8 cellular contexts compared by ENCODE assay signal in genomic region chr19:12365372-12366162, GRCh38. TPM values are rescaled to one million over a fixed set of nuclear protein-coding genes. Genes with fewer than 3 reads are reported as not detected.
DNase-seq lines count a peak whose midpoint lies in the region; ATAC-seq, FAIRE-seq and TF ChIP-seq lines count a peak whose summit lies in the region.

Gene ZNF442 (minus strand): TSS chr19:12365683. CDS start chr19:12363631, 2,052 bp downstream.

- H2BK12ac ChIP-seq in H1 (ENCODE audit: low read depth, low read length), result no peak within 1 kb of the TSS; the same call in 1 of the 2 replicates

- peaks cover 4 to 19% of the 10 kb centered on the region in 2 experiments for H3K9me3 ChIP-seq in H1 (ENCODE audit: insufficient read depth in 2 of 2, low read depth in 1 of 2, low read length in 1 of 2)

- H2AK5ac ChIP-seq in H1 (ENCODE audit: low read depth, low read length), result no peak within 1 kb of the TSS

- TF ChIP-seq RAD21 in H1 (IDR thresholded peaks at IDR 0.05 in 1 of 2, conservative IDR thresholded peaks at IDR 0.05 in 1 of 2; ENCODE audit: low read depth in 2 of 2, low read length in 2 of 2), result peak; percentile 64 to 71; a peak in 3 of 4 replicates

- POLR2A ChIA-PET in H1 (lab: Charles Lee; ENCODE audit: partially characterized antibody), result interaction anchor here (0.5 to 1.7 kb wide), 15 partner anchors 11 to 313 kb away, joined by 3 to 10 read pairs (median 4); partner anchors contain the start of genes ZNF20, ZNF44, ZNF443 and ZNF563

- H2BK20ac ChIP-seq in H1 (ENCODE audit: low read length), result no peak within 1 kb of the TSS

- WGBS in H1 (ENCODE audit: extremely low coverage in 1 of 2, insufficient coverage in 1 of 2, insufficient read length in 1 of 2, insufficient replicate concordance in 2 of 2, low coverage in 1 of 2, low lambda C conversion rate in 2 of 2, missing lambda C conversion rate in 1 of 2), 2 experiments, result 1% methylated on average over 33 of the region's 38 CpGs; no CpG with 5 or more reads in 1 of the 2 experiments

- peak; percentile 94 for FAIRE-seq in H1 (lab: Jason Lieb, UNC)

- no peaks in the 10 kb centered on the region for H3K79me1 ChIP-seq in H1 (ENCODE audit: low read depth, low read length)

- no peaks in the 10 kb centered on the region for H3K4me1 ChIP-seq in H1 (replicated peaks in 1 of 4; ENCODE audit: control insufficient read depth in 3 of 4, insufficient read depth in 4 of 4, low read length in 3 of 4)

- 0 out of 2 replicates have a peak within 1 kb of the TSS, but pooled peaks have one; percentile 63 for H2BK5ac ChIP-seq in H1 (ENCODE audit: low read depth, low read length)

- H3K36me3 Mint-ChIP-seq in activated CD8-positive, alpha-beta memory T cell treated with anti-CD3 and anti-CD28 coated beads, Interleukin-2, amount 10 ng/mL, durations not matched to agents 7 days and 5 days, result peaks cover 11% of the 10 kb centered on the region
- H3K36me3 Mint-ChIP-seq in memory B cell, result no peaks in the 10 kb centered on the region

- H3K23me2 ChIP-seq in H1 (ENCODE audit: low read depth, low read length), result peaks cover 7% of the 10 kb centered on the region; the same call in 1 of the 2 replicates

- H3K36me3 ChIP-seq in H1 (ENCODE audit: control insufficient read depth in 2 of 4, insufficient read depth in 4 of 4, low read length in 3 of 4), result no peaks in the 10 kb centered on the region

- peak within 1 kb of the TSS; percentile 18 for H4K5ac ChIP-seq in H1 (ENCODE audit: insufficient read length, low read depth, low read length)

- H4K20me1 ChIP-seq in H1 (replicated peaks in 1 of 2; ENCODE audit: control insufficient read depth in 1 of 2, insufficient read depth in 2 of 2, low read length in 2 of 2), result no peaks in the 10 kb centered on the region

- peak within 1 kb of the TSS; percentile 68 for H2AFZ ChIP-seq in H1 (ENCODE audit: low read length)

- ATAC-seq in GM18873 (IDR thresholded peaks at IDR 0.05; ENCODE audit: low FRiP score, unreplicated experiment), result peak; percentile 83
- ATAC-seq in HG03196 (IDR thresholded peaks at IDR 0.05; ENCODE audit: unreplicated experiment), result peak; percentile 87
- ATAC-seq in activated CD8-positive, alpha-beta memory T cell treated with anti-CD3 and anti-CD28 coated beads, Interleukin-2, amount 10 ng/mL, durations not matched to agents 7 days and 5 days, result peak; percentile 100
- peak; percentile 95 for ATAC-seq in memory B cell (ENCODE audit: low read depth)

- TF ChIP-seq CTCF in AG09319 (IDR thresholded peaks at IDR 0.05; ENCODE audit: low read depth, low read length) (peak; percentile 75), H1 (IDR thresholded peaks at IDR 0.05; ENCODE audit: control extremely low read depth in 1 of 3, insufficient read depth in 1 of 3, low read depth in 1 of 3, low read length in 3 of 3) (peak; percentile 40 to 76 (median 75))

- peaks cover 10% of the 10 kb centered on the region for H3K9me3 Mint-ChIP-seq in activated CD8-positive, alpha-beta memory T cell treated with anti-CD3 and anti-CD28 coated beads, Interleukin-2, amount 10 ng/mL, durations not matched to agents 7 days and 5 days (ENCODE audit: low read depth)
- H3K9me3 Mint-ChIP-seq in memory B cell, result no peaks in the 10 kb centered on the region

- CTCF ChIA-PET in activated CD8-positive, alpha-beta memory T cell treated with anti-CD3 and anti-CD28 coated beads, Interleukin-2, amount 10 ng/mL, durations not matched to agents 7 days and 5 days (lab: Charles Lee), result interaction anchor here (0.9 to 1.1 kb wide), 3 partner anchors 33 to 275 kb away, joined by 3 to 4 read pairs (median 4); no protein-coding TSS in a partner anchor
- CTCF ChIA-PET in H1 (lab: Charles Lee; ENCODE audit: partially characterized antibody), result interaction anchor here (0.6 to 1.8 kb wide), 15 partner anchors 9 to 402 kb away, joined by 3 to 9 read pairs (median 3); partner anchors contain the start of genes ZNF563 and ZNF799

- H3K4me3 ChIP-seq in H1 (ENCODE audit: extremely low read depth in 1 of 4, insufficient read depth in 2 of 4, low read depth in 3 of 4, low read length in 4 of 4), result peak within 1 kb of the TSS; percentile 61 to 83 (median 80)

- no peak within 1 kb of the TSS for H3K4ac ChIP-seq in H1 (replicated peaks; ENCODE audit: insufficient read length, low read depth, low read length)

- H3K4me1 Mint-ChIP-seq in activated CD8-positive, alpha-beta memory T cell treated with anti-CD3 and anti-CD28 coated beads, Interleukin-2, amount 10 ng/mL, durations not matched to agents 7 days and 5 days, result peaks cover 15% of the 10 kb centered on the region
- peaks cover 10% of the 10 kb centered on the region for H3K4me1 Mint-ChIP-seq in memory B cell

- H4K91ac ChIP-seq in H1 (replicated peaks; ENCODE audit: insufficient read length, low read length), result no peak within 1 kb of the TSS

- no peak within 1 kb of the TSS for H3K23ac ChIP-seq in H1 (ENCODE audit: insufficient read length)

- H3K79me2 ChIP-seq in H1 (ENCODE audit: control insufficient read depth in 1 of 2, insufficient read depth in 2 of 2, low read length in 2 of 2), result no peaks in the 10 kb centered on the region

- H3K27ac Mint-ChIP-seq in activated CD8-positive, alpha-beta memory T cell treated with anti-CD3 and anti-CD28 coated beads, Interleukin-2, amount 10 ng/mL, durations not matched to agents 7 days and 5 days, result peak within 1 kb of the TSS; percentile 83
- peak within 1 kb of the TSS; percentile 95 for H3K27ac Mint-ChIP-seq in memory B cell

- peaks cover 0 to 8% (median 6%) of the 10 kb centered on the region in 4 experiments; a peak in 5 of 7 replicates for H3K27me3 ChIP-seq in H1 (replicated peaks in 1 of 4; ENCODE audit: control insufficient read depth in 3 of 4, extremely low read depth in 1 of 4, insufficient read depth in 3 of 4, low read length in 3 of 4)

- H3K18ac ChIP-seq in H1 (ENCODE audit: extremely low read depth, low read length), result no peak within 1 kb of the TSS; the same call in 1 of the 2 replicates

- no peak within 1 kb of the TSS for H2BK15ac ChIP-seq in H1 (ENCODE audit: low read length)

- H3K27me3 Mint-ChIP-seq in activated CD8-positive, alpha-beta memory T cell treated with anti-CD3 and anti-CD28 coated beads, Interleukin-2, amount 10 ng/mL, durations not matched to agents 7 days and 5 days, result peaks cover 2% of the 10 kb centered on the region
- H3K27me3 Mint-ChIP-seq in memory B cell, result no peaks in the 10 kb centered on the region

- no peak within 1 kb of the TSS for H2BK120ac ChIP-seq in H1 (replicated peaks; ENCODE audit: low read depth, low read length)

- TF ChIP-seq POLR2A in H1 (IDR thresholded peaks at IDR 0.05; ENCODE audit: control extremely low read depth in 1 of 2, low read depth in 2 of 2, low read length in 2 of 2), result peak; percentile 74 to 88

- peak within 1 kb of the TSS; percentile 82 to 96 (median 85) for H3K9ac ChIP-seq in H1 (replicated peaks in 1 of 4; ENCODE audit: extremely low read depth in 1 of 4, low read depth in 3 of 4, low read length in 3 of 4)

- TF ChIP-seq EP300 in H1 (IDR thresholded peaks at IDR 0.05; ENCODE audit: borderline replicate concordance in 1 of 2, low read depth in 2 of 2, low read length in 2 of 2), result no peak

- peak within 1 kb of the TSS; percentile 56 to 80 for H3K4me2 ChIP-seq in H1 (ENCODE audit: insufficient read depth in 1 of 2, low read depth in 2 of 2, low read length in 2 of 2)

- H3K56ac ChIP-seq in H1 (replicated peaks; ENCODE audit: insufficient read length, low read depth, low read length), result no peak within 1 kb of the TSS

- peak; percentile 80 for DNase-seq in AG09319 (ENCODE audit: extremely low read depth, low read depth)
- peak; percentile 67 for DNase-seq in NCI-H82 treated with DMSO at 0.1 percent for 48 hours (lab: John Stamatoyannopoulos, UW; ENCODE audit: unreplicated experiment)
- peak; percentile 93 for DNase-seq in activated CD8-positive, alpha-beta memory T cell treated with anti-CD3 and anti-CD28 coated beads, Interleukin-2, amount 10 ng/mL, durations not matched to agents 7 days and 5 days
- DNase-seq in H1 (ENCODE audit: low read depth in 1 of 2, low spot score in 2 of 2), result peak; percentile 91 to 94
- peak; percentile 64 to 69 for DNase-seq in memory B cell (ENCODE audit: low spot score in 2 of 2)
- peak; percentile 69 for DNase-seq in stimulated activated CD8-positive, alpha-beta memory T cell treated with anti-CD3 and anti-CD28 coated beads, Interleukin-12 subunit alpha, Interleukin-12 subunit beta, amount 100 ng/mL, for 1 hour (ENCODE audit: low read depth)

- peak within 1 kb of the TSS; percentile 90 for H3K4me3 Mint-ChIP-seq in activated CD8-positive, alpha-beta memory T cell treated with anti-CD3 and anti-CD28 coated beads, Interleukin-2, amount 10 ng/mL, durations not matched to agents 7 days and 5 days
- H3K4me3 Mint-ChIP-seq in memory B cell, result peak within 1 kb of the TSS; percentile 100

- peak within 1 kb of the TSS; percentile 42; the same call in 1 of the 2 replicates for H3K27ac ChIP-seq in H1 (ENCODE audit: low read depth, low read length)

- peak within 1 kb of the TSS; percentile 97; the same call in 1 of the 2 replicates for H4K8ac ChIP-seq in H1 (ENCODE audit: extremely low read depth, insufficient read depth, low read length)

- H3K14ac ChIP-seq in H1 (ENCODE audit: insufficient read length), result no peak within 1 kb of the TSS

TF ChIP-seq in H1, 55 proteins besides CTCF, POLR2A, EP300 and RAD21 (continues in another document):
- TF ChIP-seq KDM1A (IDR thresholded peaks at IDR 0.05; ENCODE audit: borderline replicate concordance, low read length) (no peak), RFX5 (IDR thresholded peaks at IDR 0.05; ENCODE audit: borderline replicate concordance, low read depth, low read length) (no peak), KDM5A (IDR thresholded peaks at IDR 0.05; ENCODE audit: low read length) (no peak), HDAC6 (IDR thresholded peaks at IDR 0.05; ENCODE audit: low read depth, low read length) (no peak), FOSL1 (IDR thresholded peaks at IDR 0.05; ENCODE audit: insufficient read depth, low read depth, low read length) (no peak), RXRA (IDR thresholded peaks at IDR 0.05; ENCODE audit: insufficient read depth, low read depth, low read length) (no peak), CHD1 (IDR thresholded peaks at IDR 0.05; ENCODE audit: low read depth, low read length) (no peak)

RNA-seq across cellular contexts. Expression of gene ZNF442, which starts in this region (rescaled TPM):
- total RNA-seq in activated CD8-positive, alpha-beta memory T cell treated with anti-CD3 and anti-CD28 coated beads, Interleukin-2, amount 10 ng/mL, durations not matched to agents 7 days and 5 days, result under 1 TPM; 0.55 to 0.56 TPM
- total RNA-seq in H1 (2021; fragmentation: NEBNext Ultra II Directional; extraction: Animal tissue kit (Norgen Biotek cat#: 25700)), result 2.0 and 2.4 TPM in 2 replicates
- polyA plus RNA-seq in H1 (2011; rRNA removed), result 0.17 and 0.60 TPM in 2 replicates
- polyA plus RNA-seq in H1 (2011; cell fraction: cytosol; rRNA removed), result 0.84 TPM
- 0.16 TPM for polyA plus RNA-seq in H1 (2011; cell fraction: nucleus; rRNA removed)
- polyA plus RNA-seq in H1 (2012, experiment 1 of 2), result 0.97 to 1.8 TPM (median 1.3 TPM) in 4 replicates
- polyA plus RNA-seq in H1 (2012, experiment 2 of 2), result not detected
- 0.71 TPM for polyA plus RNA-seq in H1 (2013, experiment 1 of 2)
- 0.74 TPM for polyA plus RNA-seq in H1 (2013, experiment 2 of 2)
- 2.1 and 4.1 TPM in 2 replicates for polyA minus RNA-seq in H1 (2011; rRNA and poly(A)+ RNA removed)
- polyA minus RNA-seq in H1 (2011; cell fraction: cytosol; rRNA and poly(A)+ RNA removed), result 1.2 TPM
- polyA minus RNA-seq in H1 (2011; cell fraction: nucleus; rRNA and poly(A)+ RNA removed), result 3.4 TPM

Comparison
In these comparisons a context has a peak if more than half of its experiments do, and no peak if none do; other contexts are left out.
1. Peak in every context shown above with its lines: DNase-seq, ATAC-seq, H3K4me3 ChIP-seq and H3K27ac ChIP-seq.
2. Peak in DNase-seq and ATAC-seq in activated CD8-positive, alpha-beta memory T cell treated with anti-CD3 and anti-CD28 coated beads, Interleukin-2, amount 10 ng/mL, durations not matched to agents 7 days and 5 days; RNA of the gene not detected or under 1 TPM.